Comparison of ENCODE assay signal across 15 cellular contexts in the genomic region with DNA sequence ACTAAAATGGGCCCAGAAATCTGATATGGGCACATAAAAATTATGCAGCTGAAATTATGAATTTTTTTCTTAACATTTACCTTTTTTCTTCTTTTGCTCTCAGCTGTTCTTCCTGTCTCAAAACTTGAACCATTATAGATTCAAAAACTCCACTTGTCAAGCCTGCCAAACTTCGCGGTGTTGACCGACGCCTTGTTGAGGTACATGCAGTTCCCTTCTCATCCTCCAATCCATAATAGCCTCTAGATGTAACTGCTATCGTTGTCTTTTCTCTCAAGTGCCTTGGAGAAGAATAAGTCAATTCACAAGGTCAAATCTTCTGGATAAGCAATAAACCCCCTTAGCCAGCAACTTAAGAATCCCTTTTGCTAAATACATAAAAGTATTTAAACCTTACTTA. TPM values are rescaled to one million over a fixed set of nuclear protein-coding genes. Genes with fewer than 3 reads are reported as not detected.
DNase-seq lines count a peak whose midpoint lies in the region; ATAC-seq and TF ChIP-seq lines count a peak whose summit lies in the region.
"Had no signal": no experiment of that assay in that cellular context is flagged by ENCODE, and none has a peak within 500 bp of the region (broad histone marks: within the 10 kb centered on the region; RNA-seq: fewer than 3 reads in every experiment).

No MANE protein-coding gene starts in this region.

- H3K36me3 ChIP-seq in RWPE2 (ENCODE audit: low read depth) (peaks cover 36% of the 10 kb centered on the region), heart right ventricle (peaks cover 0 to 43% (median 8%) of the 10 kb centered on the region in 9 donors), uterus (no peaks in the 10 kb centered on the region), left lung (peaks cover 0 to 26% of the 10 kb centered on the region in 2 donors)

- DNase-seq in DMS53 (lab: John Stamatoyannopoulos, UW), result peak; percentile 6
- DNase-seq in DMS53 treated with DMSO at 0.1 percent for 48 hours (lab: John Stamatoyannopoulos, UW; ENCODE audit: unreplicated experiment), result no peak
- DNase-seq in RWPE2 (ENCODE audit: low spot score), result peak; percentile 12
- no peak for DNase-seq in heart right ventricle
- peak in 2 of 3 donors; percentile 46 to 50 for DNase-seq in right cardiac atrium
- DNase-seq in uterus, result no peak
- DNase-seq in left lung, result no peak
- DNase-seq: AML-193; Caco-2; CD8-positive, alpha-beta memory T cell had no signal

- H3K4me1 ChIP-seq in RWPE2 (ENCODE audit: insufficient read depth, poor library complexity, severe bottlenecking), result no peaks in the 10 kb centered on the region
- H3K4me1 ChIP-seq in heart right ventricle, result peaks cover 0 to 13% (median 4%) of the 10 kb centered on the region in 9 donors
- H3K4me1 ChIP-seq in right cardiac atrium (ENCODE audit: control insufficient read depth, insufficient read depth, low read length), result no peaks in the 10 kb centered on the region
- H3K4me1 ChIP-seq in uterus, result no peaks in the 10 kb centered on the region
- H3K4me1 ChIP-seq in left lung, result no peaks in the 10 kb centered on the region
- H3K4me1 ChIP-seq: BLaER1, Caco-2 had no signal

- H3K27me3 ChIP-seq in RWPE2 (ENCODE audit: insufficient read depth, poor library complexity, severe bottlenecking), result no peaks in the 10 kb centered on the region
- H3K27me3 ChIP-seq in heart right ventricle, result no peaks in the 10 kb centered on the region
- no peaks in the 10 kb centered on the region for H3K27me3 ChIP-seq in right cardiac atrium (ENCODE audit: control insufficient read depth, insufficient read depth)
- no peaks in the 10 kb centered on the region for H3K27me3 ChIP-seq in uterus
- H3K27me3 ChIP-seq in left lung, result no peaks in the 10 kb centered on the region
- H3K27me3 ChIP-seq: BLaER1 had no signal

- TF ChIP-seq POLR2A in uterus (IDR thresholded peaks at IDR 0.05), result no peak

- no peak for ATAC-seq in RWPE2 (ENCODE audit: low read depth)
- ATAC-seq in heart right ventricle, result peak in 6 of 8 donors; percentile 38 to 94 (median 63)
- peak; percentile 76 to 85 for ATAC-seq in right cardiac atrium
- no peak for ATAC-seq in left lung
- no peak for ATAC-seq in HG02588 (IDR thresholded peaks at IDR 0.05; ENCODE audit: unreplicated experiment)
- ATAC-seq: HCT116 had no signal

- H3K9me3 ChIP-seq in RWPE2 (ENCODE audit: severe bottlenecking) (no peaks in the 10 kb centered on the region), heart right ventricle (no peaks in the 10 kb centered on the region), right cardiac atrium (ENCODE audit: control insufficient read depth, low read length) (no peaks in the 10 kb centered on the region), uterus (no peaks in the 10 kb centered on the region), left lung (no peaks in the 10 kb centered on the region)
- H3K9me3 ChIP-seq: BLaER1, Caco-2 had no signal

- 54 to 72% methylated on average over 5 of the region's 5 CpGs for WGBS in heart right ventricle, 2 donors
- 70% methylated on average over 5 of the region's 5 CpGs for WGBS in right cardiac atrium

- H3K27ac ChIP-seq in RWPE2 (ENCODE audit: poor library complexity, severe bottlenecking) (no peak overlapping the region), heart right ventricle (peak overlapping the region in 3 of 10 donors; percentile 25 to 32 (median 29)), right cardiac atrium (ENCODE audit: low read length) (no peak overlapping the region), uterus (no peak overlapping the region), left lung (no peak overlapping the region)
- H3K27ac ChIP-seq: 22Rv1, BLaER1, HL-60 had no signal

- intact Hi-C loops in heart right ventricle (cut with DNase I) (no loop called here), right cardiac atrium (cut with DNase I) (no loop called here), uterus (cut with DNase I; ENCODE audit: low total_unique reads) (no loop called here), left lung (cut with DNase I) (no loop called here)

- TF ChIP-seq CTCF in RWPE2 (IDR thresholded peaks at IDR 0.05; ENCODE audit: poor library complexity, severe bottlenecking) (no peak), heart right ventricle (IDR thresholded peaks at IDR 0.05) (peak in 1 of 9 donors; percentile 14), uterus (IDR thresholded peaks at IDR 0.05) (no peak), left lung (IDR thresholded peaks at IDR 0.05) (no peak)

- H3K4me3 ChIP-seq in RWPE2 (ENCODE audit: severe bottlenecking) (no peak overlapping the region), heart right ventricle (no peak overlapping the region), right cardiac atrium (ENCODE audit: low read length) (no peak overlapping the region), uterus (no peak overlapping the region), left lung (no peak overlapping the region)
- H3K4me3 ChIP-seq: BLaER1 had no signal

RNA-seq across cellular contexts. Expression of gene RANBP6, which starts 27.2 kb away (rescaled TPM):
- total RNA-seq in heart right ventricle (10 to 100 TPM; 21.5 to 36.2 (median 26.8) TPM), right cardiac atrium (10 to 100 TPM; 19.7 to 28.1 (median 22.7) TPM), uterus (10 to 100 TPM; 13.2 to 61.1 (median 25.5) TPM), left lung (10 to 100 TPM; 16.8 to 21.6 TPM)
- polyA plus RNA-seq in heart right ventricle (10 to 100 TPM in 1 of 2 donors, 1 to 10 TPM in 1; 8.7 to 12.9 TPM), right cardiac atrium (9.8 TPM)

Comparison
In these comparisons a context has a peak if more than half of its experiments do, and no peak if none do; other contexts are left out.
1. DNase-seq: peak in DMS53 (single experiment), RWPE2 (single experiment) and right cardiac atrium (2 of 3); none in DMS53 treated with DMSO at 0.1 percent for 48 hours (single experiment), heart right ventricle (0 of 2), uterus (0 of 2) and left lung (0 of 2).
2. ATAC-seq: peak in heart right ventricle (6 of 8) and right cardiac atrium (2 of 2); none in RWPE2 (single experiment), left lung (single experiment) and HG02588 (single experiment).